18 cellular contexts compared by ENCODE assay signal in the genomic region with DNA sequence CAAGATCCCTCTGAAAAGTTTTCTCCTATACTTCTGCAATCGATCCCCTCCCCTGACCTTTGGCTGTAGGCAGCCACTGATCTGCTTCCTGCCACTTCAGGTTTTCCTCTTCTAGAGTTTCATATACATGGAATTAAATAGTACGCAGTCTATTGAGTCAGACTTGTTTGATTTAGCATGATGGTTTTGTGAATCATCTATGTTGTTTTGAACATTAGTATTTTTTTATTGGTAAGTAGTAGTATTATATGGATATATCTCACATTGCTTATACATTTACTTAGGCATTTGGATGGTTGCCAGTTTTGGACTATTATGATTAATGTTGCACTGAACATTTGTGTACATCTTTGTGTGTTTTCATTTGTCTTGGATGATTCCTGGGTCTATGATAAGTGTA.
DNase-seq lines count a peak whose midpoint lies in the region; ATAC-seq and TF ChIP-seq lines count a peak whose summit lies in the region.
"Had no signal": no experiment of that assay in that cellular context is flagged by ENCODE, and none has a peak within 500 bp of the region (broad histone marks: within the 10 kb centered on the region; RNA-seq: fewer than 3 reads in every experiment).

No MANE protein-coding gene starts in this region.

- H3K27ac ChIP-seq in GM23338 (ENCODE audit: low read depth) (no peak overlapping the region), RWPE2 (ENCODE audit: poor library complexity, severe bottlenecking) (no peak overlapping the region), epithelial cell of prostate (no peak overlapping the region)
- H3K27ac ChIP-seq: GM23248, HL-60 had no signal

- H3K4me3 ChIP-seq in GM23338 = no peak overlapping the region
- no peak overlapping the region for H3K4me3 ChIP-seq in RWPE2 (ENCODE audit: severe bottlenecking)
- H3K4me3 ChIP-seq: GM23248 had no signal

- peak overlapping the region; percentile 8; the same call in 1 of the 2 replicates for H2AFZ ChIP-seq in GM23338
- H2AFZ ChIP-seq: GM23248 had no signal

- DNase-seq in DMS53 (lab: John Stamatoyannopoulos, UW) (peak; percentile 54), GM23338 (ENCODE audit: low spot score) (no peak), RWPE2 (ENCODE audit: low spot score) (no peak), epithelial cell of prostate (ENCODE audit: low read depth, low spot score) (peak; percentile 16), kidney tubule cell (ENCODE audit: low spot score) (no peak), mucosa of gallbladder (ENCODE audit: low spot score) (no peak)
- DNase-seq in activated naive CD8-positive, alpha-beta T cell treated with anti-CD3 and anti-CD28 coated beads, Interleukin-2, amount 50 U/mL, for 24 hours = no peak
- DNase-seq: ACHN; BE2C; C1 segment of cervical spinal cord; CD4-positive, CD25-positive, alpha-beta regulatory T cell; CD8-positive, alpha-beta memory T cell; COR-L47; GM23248; HCEC 1CT; KBM-7 had no signal

- H3K4me1 Mint-ChIP-seq in GM23338 = peaks cover 4% of the 10 kb centered on the region; the same call in 2 of the 3 replicates
- H3K4me1 Mint-ChIP-seq in activated naive CD8-positive, alpha-beta T cell treated with anti-CD3 and anti-CD28 coated beads, Interleukin-2, amount 50 U/mL, for 24 hours = no peaks in the 10 kb centered on the region
- H3K4me1 Mint-ChIP-seq: CD4-positive, CD25-positive, alpha-beta regulatory T cell; CD8-positive, alpha-beta memory T cell; IgD-negative memory B cell had no signal

- H3K36me3 Mint-ChIP-seq in GM23338 (ENCODE audit: low read depth) = 0 out of 3 replicates have a peak, but pooled peaks cover 3% of the 10 kb centered on the region
- H3K36me3 Mint-ChIP-seq in activated naive CD8-positive, alpha-beta T cell treated with anti-CD3 and anti-CD28 coated beads, Interleukin-2, amount 50 U/mL, for 24 hours (ENCODE audit: low read depth) = no peaks in the 10 kb centered on the region
- H3K36me3 Mint-ChIP-seq: CD4-positive, CD25-positive, alpha-beta regulatory T cell; CD8-positive, alpha-beta memory T cell; IgD-negative memory B cell had no signal

- TF ChIP-seq CTCF in GM23338 (conservative IDR thresholded peaks at IDR 0.05; ENCODE audit: low read depth in 2 of 2) = no peak
- no peak for TF ChIP-seq CTCF in RWPE2 (IDR thresholded peaks at IDR 0.05; ENCODE audit: poor library complexity, severe bottlenecking)

- H3K9me3 Mint-ChIP-seq in GM23338 = peaks cover 6% of the 10 kb centered on the region; the same call in 2 of the 3 replicates
- H3K9me3 Mint-ChIP-seq in activated naive CD8-positive, alpha-beta T cell treated with anti-CD3 and anti-CD28 coated beads, Interleukin-2, amount 50 U/mL, for 24 hours = no peaks in the 10 kb centered on the region

- no peaks in the 10 kb centered on the region for H3K27me3 Mint-ChIP-seq in GM23338 (ENCODE audit: insufficient read depth, low read depth, poor library complexity)
- no peaks in the 10 kb centered on the region for H3K27me3 Mint-ChIP-seq in activated naive CD8-positive, alpha-beta T cell treated with anti-CD3 and anti-CD28 coated beads, Interleukin-2, amount 50 U/mL, for 24 hours
- H3K27me3 Mint-ChIP-seq: CD4-positive, CD25-positive, alpha-beta regulatory T cell; CD8-positive, alpha-beta memory T cell; IgD-negative memory B cell had no signal

- H3K4me1 ChIP-seq in GM23338 (ENCODE audit: insufficient read depth) = peaks cover 9% of the 10 kb centered on the region
- H3K4me1 ChIP-seq in RWPE2 (ENCODE audit: insufficient read depth, poor library complexity, severe bottlenecking) = peaks cover 8% of the 10 kb centered on the region
- H3K4me1 ChIP-seq: BE2C had no signal

- ATAC-seq in GM23338 = no peak
- ATAC-seq in RWPE2 (ENCODE audit: low read depth) = peak; percentile 76
- no peak for ATAC-seq in activated naive CD8-positive, alpha-beta T cell treated with anti-CD3 and anti-CD28 coated beads, Interleukin-2, amount 50 U/mL, for 24 hours

- H3K36me3 ChIP-seq in GM23338 (ENCODE audit: insufficient read depth) (no peaks in the 10 kb centered on the region), RWPE2 (ENCODE audit: low read depth) (no peaks in the 10 kb centered on the region)
- H3K36me3 ChIP-seq: BE2C had no signal

- no peaks in the 10 kb centered on the region for H3K27me3 ChIP-seq in GM23338 (ENCODE audit: insufficient read depth)
- no peaks in the 10 kb centered on the region for H3K27me3 ChIP-seq in RWPE2 (ENCODE audit: insufficient read depth, poor library complexity, severe bottlenecking)
- H3K27me3 ChIP-seq: BE2C had no signal

- H3K79me2 ChIP-seq in GM23338 (replicated peaks; ENCODE audit: insufficient read depth) = no peaks in the 10 kb centered on the region

- H3K9me2 ChIP-seq in GM23338 (ENCODE audit: insufficient read depth) = no peaks in the 10 kb centered on the region

- no peaks in the 10 kb centered on the region for H3K9me3 ChIP-seq in RWPE2 (ENCODE audit: severe bottlenecking)
- H3K9me3 ChIP-seq: BE2C had no signal

- no peak overlapping the region for H3K27ac Mint-ChIP-seq in GM23338
- no peak overlapping the region for H3K27ac Mint-ChIP-seq in activated naive CD8-positive, alpha-beta T cell treated with anti-CD3 and anti-CD28 coated beads, Interleukin-2, amount 50 U/mL, for 24 hours
- H3K27ac Mint-ChIP-seq: CD4-positive, CD25-positive, alpha-beta regulatory T cell; CD8-positive, alpha-beta memory T cell; IgD-negative memory B cell had no signal

- no peaks in the 10 kb centered on the region for H3F3A ChIP-seq in GM23338 (replicated peaks; ENCODE audit: low read depth)

- H4K20me1 ChIP-seq in GM23338 (replicated peaks; ENCODE audit: insufficient read depth) = no peaks in the 10 kb centered on the region

- H3K4me3 Mint-ChIP-seq in GM23338 = no peak overlapping the region
- H3K4me3 Mint-ChIP-seq in activated naive CD8-positive, alpha-beta T cell treated with anti-CD3 and anti-CD28 coated beads, Interleukin-2, amount 50 U/mL, for 24 hours = no peak overlapping the region
- H3K4me3 Mint-ChIP-seq: CD4-positive, CD25-positive, alpha-beta regulatory T cell; CD8-positive, alpha-beta memory T cell; IgD-negative memory B cell had no signal

- H3K4me2 ChIP-seq in GM23338 = no peak overlapping the region

TF ChIP-seq in GM23338, 12 proteins besides CTCF, POLR2A, EP300 and RAD21 (continues in another document):
- TF ChIP-seq NANOG (IDR thresholded peaks at IDR 0.05; ENCODE audit: borderline replicate concordance) = no peak
- TF ChIP-seq ZNF114 (CRISPR knock-in tag; IDR thresholded peaks at IDR 0.05) = no peak
- no peak for TF ChIP-seq STAT1 (IDR thresholded peaks at IDR 0.05; ENCODE audit: unreplicated experiment)
- no peak for TF ChIP-seq EZH2phosphoT487 (IDR thresholded peaks at IDR 0.05; ENCODE audit: unreplicated experiment)
- no peak for TF ChIP-seq CREB1 (CRISPR knock-in tag; IDR thresholded peaks at IDR 0.05; ENCODE audit: low read depth)
- TF ChIP-seq, protein P1, sequence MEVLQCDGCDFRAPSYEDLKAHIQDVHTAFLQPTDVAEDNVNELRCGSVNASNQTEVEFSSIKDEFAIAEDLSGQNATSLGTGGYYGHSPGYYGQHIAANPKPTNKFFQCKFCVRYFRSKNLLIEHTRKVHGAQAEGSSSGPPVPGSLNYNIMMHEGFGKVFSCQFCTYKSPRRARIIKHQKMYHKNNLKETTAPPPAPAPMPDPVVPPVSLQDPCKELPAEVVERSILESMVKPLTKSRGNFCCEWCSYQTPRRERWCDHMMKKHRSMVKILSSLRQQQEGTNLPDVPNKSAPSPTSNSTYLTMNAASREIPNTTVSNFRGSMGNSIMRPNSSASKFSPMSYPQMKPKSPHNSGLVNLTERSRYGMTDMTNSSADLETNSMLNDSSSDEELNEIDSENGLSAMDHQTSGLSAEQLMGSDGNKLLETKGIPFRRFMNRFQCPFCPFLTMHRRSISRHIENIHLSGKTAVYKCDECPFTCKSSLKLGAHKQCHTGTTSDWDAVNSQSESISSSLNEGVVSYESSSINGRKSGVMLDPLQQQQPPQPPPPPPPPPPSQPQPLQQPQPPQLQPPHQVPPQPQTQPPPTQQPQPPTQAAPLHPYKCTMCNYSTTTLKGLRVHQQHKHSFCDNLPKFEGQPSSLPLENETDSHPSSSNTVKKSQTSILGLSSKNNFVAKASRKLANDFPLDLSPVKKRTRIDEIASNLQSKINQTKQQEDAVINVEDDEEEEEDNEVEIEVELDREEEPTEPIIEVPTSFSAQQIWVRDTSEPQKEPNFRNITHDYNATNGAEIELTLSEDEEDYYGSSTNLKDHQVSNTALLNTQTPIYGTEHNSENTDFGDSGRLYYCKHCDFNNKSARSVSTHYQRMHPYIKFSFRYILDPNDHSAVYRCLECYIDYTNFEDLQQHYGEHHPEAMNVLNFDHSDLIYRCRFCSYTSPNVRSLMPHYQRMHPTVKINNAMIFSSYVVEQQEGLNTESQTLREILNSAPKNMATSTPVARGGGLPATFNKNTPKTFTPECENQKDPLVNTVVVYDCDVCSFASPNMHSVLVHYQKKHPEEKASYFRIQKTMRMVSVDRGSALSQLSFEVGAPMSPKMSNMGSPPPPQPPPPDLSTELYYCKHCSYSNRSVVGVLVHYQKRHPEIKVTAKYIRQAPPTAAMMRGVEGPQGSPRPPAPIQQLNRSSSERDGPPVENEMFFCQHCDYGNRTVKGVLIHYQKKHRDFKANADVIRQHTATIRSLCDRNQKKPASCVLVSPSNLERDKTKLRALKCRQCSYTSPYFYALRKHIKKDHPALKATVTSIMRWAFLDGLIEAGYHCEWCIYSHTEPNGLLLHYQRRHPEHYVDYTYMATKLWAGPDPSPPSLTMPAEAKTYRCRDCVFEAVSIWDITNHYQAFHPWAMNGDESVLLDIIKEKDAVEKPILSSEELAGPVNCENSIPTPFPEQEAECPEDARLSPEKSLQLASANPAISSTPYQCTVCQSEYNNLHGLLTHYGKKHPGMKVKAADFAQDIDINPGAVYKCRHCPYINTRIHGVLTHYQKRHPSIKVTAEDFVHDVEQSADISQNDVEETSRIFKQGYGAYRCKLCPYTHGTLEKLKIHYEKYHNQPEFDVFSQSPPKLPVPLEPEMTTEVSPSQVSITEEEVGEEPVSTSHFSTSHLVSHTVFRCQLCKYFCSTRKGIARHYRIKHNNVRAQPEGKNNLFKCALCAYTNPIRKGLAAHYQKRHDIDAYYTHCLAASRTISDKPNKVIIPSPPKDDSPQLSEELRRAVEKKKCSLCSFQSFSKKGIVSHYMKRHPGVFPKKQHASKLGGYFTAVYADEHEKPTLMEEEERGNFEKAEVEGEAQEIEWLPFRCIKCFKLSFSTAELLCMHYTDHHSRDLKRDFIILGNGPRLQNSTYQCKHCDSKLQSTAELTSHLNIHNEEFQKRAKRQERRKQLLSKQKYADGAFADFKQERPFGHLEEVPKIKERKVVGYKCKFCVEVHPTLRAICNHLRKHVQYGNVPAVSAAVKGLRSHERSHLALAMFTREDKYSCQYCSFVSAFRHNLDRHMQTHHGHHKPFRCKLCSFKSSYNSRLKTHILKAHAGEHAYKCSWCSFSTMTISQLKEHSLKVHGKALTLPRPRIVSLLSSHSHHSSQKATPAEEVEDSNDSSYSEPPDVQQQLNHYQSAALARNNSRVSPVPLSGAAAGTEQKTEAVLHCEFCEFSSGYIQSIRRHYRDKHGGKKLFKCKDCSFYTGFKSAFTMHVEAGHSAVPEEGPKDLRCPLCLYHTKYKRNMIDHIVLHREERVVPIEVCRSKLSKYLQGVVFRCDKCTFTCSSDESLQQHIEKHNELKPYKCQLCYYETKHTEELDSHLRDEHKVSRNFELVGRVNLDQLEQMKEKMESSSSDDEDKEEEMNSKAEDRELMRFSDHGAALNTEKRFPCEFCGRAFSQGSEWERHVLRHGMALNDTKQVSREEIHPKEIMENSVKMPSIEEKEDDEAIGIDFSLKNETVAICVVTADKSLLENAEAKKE (CRISPR knock-in tag; IDR thresholded peaks at IDR 0.05) = no peak

Comparison
In these comparisons a context has a peak if more than half of its experiments do, and no peak if none do; other contexts are left out.
1. DNase-seq: peak in DMS53 (single experiment) and epithelial cell of prostate (single experiment); none in GM23338 (single experiment), RWPE2 (single experiment), kidney tubule cell (single experiment), activated naive CD8-positive, alpha-beta T cell treated with anti-CD3 and anti-CD28 coated beads, Interleukin-2, amount 50 U/mL, for 24 hours (single experiment) and mucosa of gallbladder (single experiment).